Comparison of ENCODE assay signal across 9 cellular contexts in the genomic region with DNA sequence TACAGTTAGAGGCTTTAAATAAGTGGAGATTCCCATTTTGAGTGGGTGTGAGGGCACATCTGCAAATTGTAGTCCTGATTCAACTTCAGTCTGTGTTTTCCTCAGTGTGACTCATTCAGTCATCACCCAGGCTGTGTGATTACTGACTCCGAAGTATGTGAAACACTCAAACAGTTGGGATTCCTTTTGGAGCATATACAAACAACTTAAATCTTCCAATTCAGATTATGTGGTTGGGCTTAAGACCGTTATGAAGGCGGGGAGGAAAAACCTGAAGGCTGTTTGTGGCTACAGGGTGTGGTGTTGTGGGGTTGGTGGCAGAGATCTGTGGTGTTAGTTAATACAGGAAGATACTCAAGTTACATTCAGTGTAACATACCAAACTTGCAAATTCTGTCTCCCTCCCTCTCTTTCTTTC.
DNase-seq lines count a peak whose midpoint lies in the region; ATAC-seq, FAIRE-seq and TF ChIP-seq lines count a peak whose summit lies in the region.
"Had no signal": no experiment of that assay in that cellular context is flagged by ENCODE, and none has a peak within 500 bp of the region (broad histone marks: within the 10 kb centered on the region; RNA-seq: fewer than 3 reads in every experiment).

No MANE protein-coding gene starts in this region.

- no peaks in the 10 kb centered on the region for H3K36me3 ChIP-seq in KMS-11 (ENCODE audit: insufficient read depth)
- no peaks in the 10 kb centered on the region for H3K36me3 ChIP-seq in mesenchymal stem cell (ENCODE audit: control insufficient read depth in 1 of 2, insufficient read depth in 2 of 2, low read depth in 1 of 2, low read length in 2 of 2)

- H3K79me2 ChIP-seq in KMS-11 (ENCODE audit: insufficient read depth, low read depth), result no peaks in the 10 kb centered on the region

- no CpG with 5 or more reads among the region's 3 CpGs for WGBS in mesenchymal stem cell

- FAIRE-seq in GM12892 (lab: Jason Lieb, UNC), result no peak

- peak overlapping the region; percentile 19 for H2BK5ac ChIP-seq in mesenchymal stem cell (ENCODE audit: low read depth, low read length, poor library complexity, severe bottlenecking)

- DNase-seq in DMS 273 (lab: John Stamatoyannopoulos, UW; ENCODE audit: unreplicated experiment) (peak; percentile 34), astrocyte of the cerebellum (ENCODE audit: low read depth) (peak; percentile 97), mesenchymal stem cell (peak; percentile 94), NCI-H1694 treated with DMSO at 0.1 percent for 48 hours (lab: John Stamatoyannopoulos, UW) (no peak), GM12892 (ENCODE audit: insufficient read length) (no peak)
- DNase-seq: mucosa of descending colon had no signal

- no peaks in the 10 kb centered on the region for H3K9me3 ChIP-seq in mesenchymal stem cell (ENCODE audit: control insufficient read depth, low read length)

- no peak for ATAC-seq in GM19467 (IDR thresholded peaks at IDR 0.05; ENCODE audit: unreplicated experiment)
- ATAC-seq in HG02798 (IDR thresholded peaks at IDR 0.05; ENCODE audit: poor library complexity, unreplicated experiment), result no peak
- ATAC-seq: mucosa of descending colon had no signal

- no peak overlapping the region for H2BK12ac ChIP-seq in mesenchymal stem cell (ENCODE audit: low read length in 2 of 2)

- H3K27me3 ChIP-seq in KMS-11 (ENCODE audit: insufficient read depth, low read depth) (no peaks in the 10 kb centered on the region), mesenchymal stem cell (ENCODE audit: control insufficient read depth in 1 of 2, insufficient read depth in 1 of 2, low read length in 2 of 2) (no peaks in the 10 kb centered on the region)

- no peaks in the 10 kb centered on the region for H4K20me1 ChIP-seq in KMS-11 (ENCODE audit: insufficient read depth)

- H3K27ac ChIP-seq in KMS-11, result peak overlapping the region; percentile 64
- H3K27ac ChIP-seq in mesenchymal stem cell (ENCODE audit: low read length, poor library complexity, severe bottlenecking), result peak overlapping the region; percentile 97

- no peak overlapping the region for H2BK15ac ChIP-seq in mesenchymal stem cell (ENCODE audit: low read depth, poor library complexity, severe bottlenecking)

- H3K4me2 ChIP-seq in KMS-11 (peak overlapping the region; percentile 55), mesenchymal stem cell (ENCODE audit: low read length, poor library complexity, severe bottlenecking) (peak overlapping the region; percentile 22)

- in situ Hi-C loops in astrocyte of the cerebellum (cut with HindIII; ENCODE audit: low sequenced_read_pairs), result loop anchor here (5.0 kb wide), 1 partner anchor 52 kb away; no protein-coding TSS in a partner anchor

- H2AFZ ChIP-seq in KMS-11 (ENCODE audit: low read depth) (peak overlapping the region; percentile 74; the same call in 1 of the 2 replicates), mesenchymal stem cell (ENCODE audit: low read depth, low read length) (no peak overlapping the region)

- 0 out of 2 replicates have a peak overlapping the region, but pooled peaks have one; percentile 10 for H3K9ac ChIP-seq in KMS-11
- peak overlapping the region; percentile 69 for H3K9ac ChIP-seq in mesenchymal stem cell (ENCODE audit: low read length)

- H3K4ac ChIP-seq in mesenchymal stem cell (ENCODE audit: low read depth in 1 of 2, low read length in 2 of 2), result no peak overlapping the region

- no peak overlapping the region for H3K4me3 ChIP-seq in KMS-11 (IDR thresholded peaks at IDR 0.05; ENCODE audit: insufficient read depth, low read depth, low read length)
- no peak overlapping the region for H3K4me3 ChIP-seq in astrocyte of the cerebellum (ENCODE audit: low read depth, low read length)
- H3K4me3 ChIP-seq in mesenchymal stem cell (ENCODE audit: insufficient read depth in 1 of 2, low read depth in 1 of 2, low read length in 2 of 2), result peak overlapping the region in 1 of 2 experiments; percentile 55
- H3K4me3 ChIP-seq: mucosa of descending colon had no signal

- H2AK5ac ChIP-seq in mesenchymal stem cell (ENCODE audit: low read length, severe bottlenecking), result no peak overlapping the region

- no peak overlapping the region for H4K8ac ChIP-seq in mesenchymal stem cell (ENCODE audit: low read length)

- H3K14ac ChIP-seq in mesenchymal stem cell (ENCODE audit: low read length in 2 of 2), result no peak overlapping the region

- peak overlapping the region; percentile 30 for H2BK120ac ChIP-seq in mesenchymal stem cell (ENCODE audit: low read depth, low read length)

- no peak overlapping the region for H3K23ac ChIP-seq in mesenchymal stem cell (ENCODE audit: low read length in 2 of 2)

- TF ChIP-seq CTCF in KMS-11 (conservative IDR thresholded peaks at IDR 0.05; ENCODE audit: low read depth, low read length) (no peak), astrocyte of the cerebellum (IDR thresholded peaks at IDR 0.05; ENCODE audit: low read depth, low read length, missing control alignments) (no peak)

- H3K79me1 ChIP-seq in mesenchymal stem cell (replicated peaks; ENCODE audit: low read length, poor library complexity, severe bottlenecking), result no peaks in the 10 kb centered on the region

- no peak for TF ChIP-seq POLR2A in GM12892 (IDR thresholded peaks at IDR 0.05; ENCODE audit: low read depth, low read length)

- no peak overlapping the region for H4K91ac ChIP-seq in mesenchymal stem cell (ENCODE audit: low read length)

- peak overlapping the region; percentile 40 to 61 for H3K18ac ChIP-seq in mesenchymal stem cell (ENCODE audit: low read depth in 1 of 2, low read length in 2 of 2)

- peaks cover 41% of the 10 kb centered on the region for H3K4me1 ChIP-seq in KMS-11 (ENCODE audit: low read depth, poor library complexity, severe bottlenecking)
- H3K4me1 ChIP-seq in mesenchymal stem cell (ENCODE audit: control insufficient read depth, insufficient read depth, low read depth, low read length), result peaks cover 1% of the 10 kb centered on the region

Comparison
In these comparisons a context has a peak if more than half of its experiments do, and no peak if none do; other contexts are left out.
1. DNase-seq: peak in DMS 273 (single experiment), astrocyte of the cerebellum (single experiment) and mesenchymal stem cell (single experiment); none in NCI-H1694 treated with DMSO at 0.1 percent for 48 hours (single experiment) and GM12892 (single experiment).